In the genomic region with DNA sequence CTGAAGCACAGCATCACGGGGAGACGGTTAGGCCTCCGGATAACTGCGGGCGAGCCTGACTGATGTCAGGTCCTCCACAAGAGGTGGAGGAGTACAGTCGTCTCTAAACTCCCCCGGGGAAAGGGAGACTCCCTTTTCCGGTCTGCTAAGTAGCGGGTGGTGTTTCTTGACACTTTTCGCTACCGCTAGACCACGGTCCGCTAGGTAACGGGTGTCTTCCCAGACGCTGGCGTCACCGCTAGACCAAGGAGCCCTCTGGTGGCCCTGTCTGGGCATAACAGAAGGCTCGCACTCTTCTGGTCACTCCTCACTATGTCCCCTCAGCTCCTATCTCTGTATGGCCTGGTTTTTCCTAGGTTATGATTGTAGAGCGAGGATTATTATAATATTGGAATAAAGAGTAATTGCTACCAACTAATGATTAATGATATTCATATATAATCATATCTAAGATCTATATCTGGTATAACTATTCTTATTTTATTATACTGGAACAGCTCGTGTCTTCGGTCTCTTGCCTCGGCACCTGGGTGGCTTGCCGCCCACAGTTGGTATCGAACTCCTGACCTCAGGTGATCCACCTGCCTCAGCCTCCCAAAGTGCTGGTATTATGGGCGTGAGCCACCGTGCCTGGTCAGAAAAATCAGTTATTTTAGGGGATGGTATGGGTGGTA, we compare ENCODE assay signal across 9 cellular contexts. TPM values are rescaled to one million over a fixed set of nuclear protein-coding genes. Genes with fewer than 3 reads are reported as not detected.
DNase-seq lines count a peak whose midpoint lies in the region; ATAC-seq, FAIRE-seq and TF ChIP-seq lines count a peak whose summit lies in the region.
"Not testable (repeated sequence)": the region's sequence is repeated elsewhere in the genome, so short reads cannot be mapped to it uniquely, and the experiment has no call there.
"Had no signal": no experiment of that assay in that cellular context is flagged by ENCODE, and none has a peak within 500 bp of the region (broad histone marks: within the 10 kb centered on the region; RNA-seq: fewer than 3 reads in every experiment).

No MANE protein-coding gene starts in this region.

- peak; percentile 51 for TF ChIP-seq CTCF in kidney (IDR thresholded peaks at IDR 0.05; ENCODE audit: borderline replicate concordance, extremely low read depth, insufficient read depth)
- TF ChIP-seq CTCF in psoas muscle (IDR thresholded peaks at IDR 0.05) = peak; percentile 33
- TF ChIP-seq CTCF in testis (IDR thresholded peaks at IDR 0.05) = peak; percentile 26 to 54 (median 34)

- H3K4me3 Mint-ChIP-seq in T-helper 1 cell treated with Interleukin-12 subunit alpha and Interleukin-12 subunit beta and Interleukin-4 antibody, amounts not matched to agents 30 μg/mL and 1 μg/mL, for 36 hours = peak overlapping the region; percentile 36
- not testable (repeated sequence) for H3K4me3 Mint-ChIP-seq in activated T-helper 1 cell treated with anti-CD3 and anti-CD28 coated beads, Interleukin-12 subunit alpha, Interleukin-12 subunit beta, Interleukin-2, Interleukin-4 antibody, amounts not matched to agents 30 ng/mL and 10 ng/mL and 1 ng/mL, durations not matched to agents 14 hours and 24 hours and 36 hours

- not testable (repeated sequence) for H3K9ac ChIP-seq in kidney (ENCODE audit: low read length in 2 of 2)

- H3K27ac Mint-ChIP-seq in T-helper 1 cell treated with Interleukin-12 subunit alpha and Interleukin-12 subunit beta and Interleukin-4 antibody, amounts not matched to agents 30 μg/mL and 1 μg/mL, for 36 hours; activated T-helper 1 cell treated with anti-CD3 and anti-CD28 coated beads, Interleukin-12 subunit alpha, Interleukin-12 subunit beta, Interleukin-2, Interleukin-4 antibody, amounts not matched to agents 30 ng/mL and 10 ng/mL and 1 ng/mL, durations not matched to agents 14 hours and 24 hours and 36 hours: not testable (repeated sequence)

- not testable (repeated sequence) for TF ChIP-seq POLR2A in testis (IDR thresholded peaks at IDR 0.05)

- not testable (repeated sequence) for H3K9me3 ChIP-seq in kidney (ENCODE audit: control insufficient read depth in 1 of 2, low read length in 2 of 2); psoas muscle; testis

- 36 to 41% (median 37%) methylated on average over 19 to 25 of the region's 26 CpGs for WGBS in psoas muscle, 3 donors
- WGBS in testis, 2 donors = 43 to 98% methylated on average over 7 to 26 of the region's 26 CpGs

- not testable (repeated sequence) for ATAC-seq in psoas muscle

- not testable (repeated sequence) for H3K27me3 ChIP-seq in psoas muscle (ENCODE audit: insufficient read depth in 3 of 3, low read length in 2 of 3); testis

- not testable (repeated sequence) for H3K27me3 Mint-ChIP-seq in T-helper 1 cell treated with Interleukin-12 subunit alpha and Interleukin-12 subunit beta and Interleukin-4 antibody, amounts not matched to agents 30 μg/mL and 1 μg/mL, for 36 hours (ENCODE audit: low read depth); activated T-helper 1 cell treated with anti-CD3 and anti-CD28 coated beads, Interleukin-12 subunit alpha, Interleukin-12 subunit beta, Interleukin-2, Interleukin-4 antibody, amounts not matched to agents 30 ng/mL and 10 ng/mL and 1 ng/mL, durations not matched to agents 14 hours and 24 hours and 36 hours (ENCODE audit: insufficient read depth)

- not testable (repeated sequence) for H3K4me3 ChIP-seq in kidney (ENCODE audit: low read length in 2 of 2); psoas muscle; testis

- not testable (repeated sequence) for FAIRE-seq in kidney (lab: Jason Lieb, UNC)

- H3K36me3 ChIP-seq in kidney (ENCODE audit: control insufficient read depth in 1 of 2, insufficient read depth in 2 of 2, low read length in 2 of 2); psoas muscle (ENCODE audit: insufficient read depth in 1 of 2, low read depth in 1 of 2); testis (ENCODE audit: low read depth, missing control alignments): not testable (repeated sequence)

- DNase-seq in EH (ENCODE audit: low read depth) = peak; percentile 48
- peak; percentile 60 to 62 for DNase-seq in Kasumi-1 (lab: John Stamatoyannopoulos, UW)
- DNase-seq in activated T-helper 1 cell treated with anti-CD3 and anti-CD28 coated beads, Interleukin-12 subunit alpha, Interleukin-12 subunit beta, Interleukin-2, Interleukin-4 antibody, amounts not matched to agents 30 ng/mL and 10 ng/mL and 1 ng/mL, durations not matched to agents 14 hours and 24 hours and 36 hours (ENCODE audit: low spot score) = peak; percentile 61
- DNase-seq in effector CD4-positive, alpha-beta T cell = peak; percentile 50
- not testable (repeated sequence) for DNase-seq in kidney
- DNase-seq in psoas muscle = peak; percentile 79 to 87
- DNase-seq in testis = peak; percentile 71

- not testable (repeated sequence) for H3K9me3 Mint-ChIP-seq in T-helper 1 cell treated with Interleukin-12 subunit alpha and Interleukin-12 subunit beta and Interleukin-4 antibody, amounts not matched to agents 30 μg/mL and 1 μg/mL, for 36 hours; activated T-helper 1 cell treated with anti-CD3 and anti-CD28 coated beads, Interleukin-12 subunit alpha, Interleukin-12 subunit beta, Interleukin-2, Interleukin-4 antibody, amounts not matched to agents 30 ng/mL and 10 ng/mL and 1 ng/mL, durations not matched to agents 14 hours and 24 hours and 36 hours

- H3K4me1 Mint-ChIP-seq in T-helper 1 cell treated with Interleukin-12 subunit alpha and Interleukin-12 subunit beta and Interleukin-4 antibody, amounts not matched to agents 30 μg/mL and 1 μg/mL, for 36 hours (ENCODE audit: low read depth) = peaks cover 29% of the 10 kb centered on the region
- peaks cover 37% of the 10 kb centered on the region for H3K4me1 Mint-ChIP-seq in activated T-helper 1 cell treated with anti-CD3 and anti-CD28 coated beads, Interleukin-12 subunit alpha, Interleukin-12 subunit beta, Interleukin-2, Interleukin-4 antibody, amounts not matched to agents 30 ng/mL and 10 ng/mL and 1 ng/mL, durations not matched to agents 14 hours and 24 hours and 36 hours (ENCODE audit: low read depth)

- H3K4me1 ChIP-seq in kidney (ENCODE audit: control insufficient read depth in 1 of 2, insufficient read depth in 1 of 2, low read depth in 1 of 2, low read length in 2 of 2); testis: not testable (repeated sequence)
- H3K4me1 ChIP-seq in psoas muscle = peaks cover 20% of the 10 kb centered on the region

- intact Hi-C loops in activated T-helper 1 cell treated with anti-CD3 and anti-CD28 coated beads, Interleukin-12 subunit alpha, Interleukin-12 subunit beta, Interleukin-2, Interleukin-4 antibody, amounts not matched to agents 30 ng/mL and 10 ng/mL and 1 ng/mL, durations not matched to agents 14 hours and 24 hours and 36 hours (cut with micrococcal nuclease) = loop anchor here (5.0 kb wide), 2 partner anchors 95 to 880 kb away; partner anchors contain the start of genes ATG4B and THAP4
- intact Hi-C loops in kidney (cut with DNase I) = loop anchor here (10.0 kb wide), 1 partner anchor 142 kb away; no protein-coding TSS in a partner anchor
- intact Hi-C loops in psoas muscle (cut with DNase I) = loop anchor here (5.0 to 10.0 kb wide), 3 partner anchors 45 to 878 kb away; partner anchors contain the start of gene DTYMK (in 1 of the 2)
- intact Hi-C loops in testis (cut with DNase I; ENCODE audit: low total_unique reads) = not testable (repeated sequence)

- H3K36me3 Mint-ChIP-seq in T-helper 1 cell treated with Interleukin-12 subunit alpha and Interleukin-12 subunit beta and Interleukin-4 antibody, amounts not matched to agents 30 μg/mL and 1 μg/mL, for 36 hours (ENCODE audit: low read depth); activated T-helper 1 cell treated with anti-CD3 and anti-CD28 coated beads, Interleukin-12 subunit alpha, Interleukin-12 subunit beta, Interleukin-2, Interleukin-4 antibody, amounts not matched to agents 30 ng/mL and 10 ng/mL and 1 ng/mL, durations not matched to agents 14 hours and 24 hours and 36 hours (ENCODE audit: low read depth): not testable (repeated sequence)

- not testable (repeated sequence) for H3K27ac ChIP-seq in kidney (ENCODE audit: low read depth in 2 of 2, low read length in 2 of 2); psoas muscle; testis

RNA-seq across cellular contexts. Expression of gene D2HGDH, which starts 1.8 kb away (rescaled TPM):
- total RNA-seq in activated T-helper 1 cell treated with anti-CD3 and anti-CD28 coated beads, Interleukin-12 subunit alpha, Interleukin-12 subunit beta, Interleukin-2, Interleukin-4 antibody, amounts not matched to agents 30 ng/mL and 10 ng/mL and 1 ng/mL, durations not matched to agents 14 hours and 24 hours and 36 hours = 27.1 and 28.7 TPM in 2 replicates
- total RNA-seq in kidney = 37.0 TPM
- 49.3 TPM for polyA plus RNA-seq in kidney (ENCODE audit: insufficient read depth, low read depth, low replicate concordance)
- total RNA-seq in psoas muscle = 10 to 100 TPM; 20.3 to 31.0 (median 23.6) TPM
- 10 to 100 TPM; 14.1 to 15.6 (median 14.9) TPM for polyA plus RNA-seq in psoas muscle
- total RNA-seq in testis = 10 to 100 TPM; 36.1 to 37.7 TPM
- polyA plus RNA-seq in testis (ENCODE audit: insufficient read depth, low read depth, low replicate concordance) = 15.6 TPM

RNA-seq across cellular contexts. Expression of gene ING5, which starts 30.8 kb away (rescaled TPM):
- 50.1 and 57.5 TPM in 2 replicates for total RNA-seq in activated T-helper 1 cell treated with anti-CD3 and anti-CD28 coated beads, Interleukin-12 subunit alpha, Interleukin-12 subunit beta, Interleukin-2, Interleukin-4 antibody, amounts not matched to agents 30 ng/mL and 10 ng/mL and 1 ng/mL, durations not matched to agents 14 hours and 24 hours and 36 hours
- total RNA-seq in kidney (27.3 TPM), psoas muscle (10 to 100 TPM; 16.7 to 20.5 (median 17.9) TPM), testis (10 to 100 TPM; 44.5 to 56.9 TPM)
- polyA plus RNA-seq in kidney (ENCODE audit: insufficient read depth, low read depth, low replicate concordance) (37.7 TPM), psoas muscle (10 to 100 TPM; 14.5 to 25.4 (median 22.9) TPM), testis (ENCODE audit: insufficient read depth, low read depth, low replicate concordance) (21.5 TPM)

RNA-seq across cellular contexts. Expression of gene GAL3ST2, which starts 44.0 kb away (rescaled TPM):
- total RNA-seq in activated T-helper 1 cell treated with anti-CD3 and anti-CD28 coated beads, Interleukin-12 subunit alpha, Interleukin-12 subunit beta, Interleukin-2, Interleukin-4 antibody, amounts not matched to agents 30 ng/mL and 10 ng/mL and 1 ng/mL, durations not matched to agents 14 hours and 24 hours and 36 hours = 0.51 and 0.60 TPM in 2 replicates
- total RNA-seq in kidney (0.19 TPM), psoas muscle (under 1 TPM in 1 of 4 donors, not detected in 3; 0.16 TPM), testis (1 to 10 TPM; 2.8 to 4.3 TPM)
- polyA plus RNA-seq in kidney (ENCODE audit: insufficient read depth, low read depth, low replicate concordance) (0.39 TPM), psoas muscle (under 1 TPM in 1 of 3 donors, not detected in 2; 0.14 TPM), testis (ENCODE audit: insufficient read depth, low read depth, low replicate concordance) (0.54 TPM)
- total RNA-seq: esophagus mucosa had no signal

RNA-seq across cellular contexts. Expression of gene DTYMK, which starts 46.0 kb away (rescaled TPM):
- total RNA-seq in activated T-helper 1 cell treated with anti-CD3 and anti-CD28 coated beads, Interleukin-12 subunit alpha, Interleukin-12 subunit beta, Interleukin-2, Interleukin-4 antibody, amounts not matched to agents 30 ng/mL and 10 ng/mL and 1 ng/mL, durations not matched to agents 14 hours and 24 hours and 36 hours = 102 and 106 TPM in 2 replicates
- total RNA-seq in kidney = 19.0 TPM
- polyA plus RNA-seq in kidney (ENCODE audit: insufficient read depth, low read depth, low replicate concordance) = 27.1 TPM
- 1 to 10 TPM; 6.4 to 8.5 (median 6.7) TPM for total RNA-seq in psoas muscle
- 10 to 100 TPM in 2 of 3 donors, 1 to 10 TPM in 1; 8.1 to 24.6 (median 20.0) TPM for polyA plus RNA-seq in psoas muscle
- total RNA-seq in testis = 10 to 100 TPM; 27.4 to 30.0 TPM
- 16.4 TPM for polyA plus RNA-seq in testis (ENCODE audit: insufficient read depth, low read depth, low replicate concordance)
